Comparison of ENCODE assay signal across 1 cellular context in the genomic region with DNA sequence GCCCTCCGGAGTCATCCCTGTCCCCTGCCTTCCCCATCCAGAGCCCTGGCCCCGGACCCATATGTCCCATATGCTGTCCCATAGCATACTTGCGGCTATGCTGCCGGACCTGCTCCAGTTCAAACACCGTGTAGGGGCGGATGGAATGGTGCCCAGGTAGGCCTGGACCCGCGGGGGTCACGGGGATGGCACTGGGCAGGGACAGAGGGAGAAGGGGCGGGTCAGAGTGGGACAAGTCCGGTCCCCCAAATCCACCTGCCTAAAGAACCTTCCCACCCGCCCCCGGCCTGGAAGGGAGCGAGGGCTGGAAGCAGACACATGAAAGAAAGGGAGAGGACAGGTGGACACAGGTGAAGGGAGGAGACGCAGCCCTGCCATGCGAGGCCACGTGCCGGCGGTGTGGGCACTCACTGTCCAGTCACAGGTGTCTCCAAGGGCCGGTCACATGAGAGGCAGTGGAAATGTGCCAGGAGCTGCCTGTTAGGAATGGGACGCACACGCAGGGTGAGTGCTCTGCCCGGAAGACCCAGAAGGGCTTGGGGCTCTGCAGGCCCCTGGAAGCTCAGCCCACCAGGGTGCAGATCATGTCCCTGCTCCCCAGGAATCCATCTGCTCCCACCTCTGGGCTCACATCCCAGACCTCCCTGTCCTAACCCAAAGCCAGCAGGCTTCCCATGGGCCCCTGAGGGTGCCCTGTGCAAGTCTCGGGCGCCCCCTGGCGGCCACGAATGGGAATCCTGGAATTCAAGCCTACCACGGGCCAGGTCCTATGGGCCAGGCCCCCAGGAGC.
A peak's percentile ranks its signal among the peaks of the same experiment; 100 is the strongest.
TF ChIP-seq lines count a peak whose summit lies in the region.

No MANE protein-coding gene starts in this region.

TF ChIP-seq in HepG2, 621 proteins besides CTCF, POLR2A, EP300 and RAD21 (continued from another document and continues in another):
- TF ChIP-seq, protein P1, sequence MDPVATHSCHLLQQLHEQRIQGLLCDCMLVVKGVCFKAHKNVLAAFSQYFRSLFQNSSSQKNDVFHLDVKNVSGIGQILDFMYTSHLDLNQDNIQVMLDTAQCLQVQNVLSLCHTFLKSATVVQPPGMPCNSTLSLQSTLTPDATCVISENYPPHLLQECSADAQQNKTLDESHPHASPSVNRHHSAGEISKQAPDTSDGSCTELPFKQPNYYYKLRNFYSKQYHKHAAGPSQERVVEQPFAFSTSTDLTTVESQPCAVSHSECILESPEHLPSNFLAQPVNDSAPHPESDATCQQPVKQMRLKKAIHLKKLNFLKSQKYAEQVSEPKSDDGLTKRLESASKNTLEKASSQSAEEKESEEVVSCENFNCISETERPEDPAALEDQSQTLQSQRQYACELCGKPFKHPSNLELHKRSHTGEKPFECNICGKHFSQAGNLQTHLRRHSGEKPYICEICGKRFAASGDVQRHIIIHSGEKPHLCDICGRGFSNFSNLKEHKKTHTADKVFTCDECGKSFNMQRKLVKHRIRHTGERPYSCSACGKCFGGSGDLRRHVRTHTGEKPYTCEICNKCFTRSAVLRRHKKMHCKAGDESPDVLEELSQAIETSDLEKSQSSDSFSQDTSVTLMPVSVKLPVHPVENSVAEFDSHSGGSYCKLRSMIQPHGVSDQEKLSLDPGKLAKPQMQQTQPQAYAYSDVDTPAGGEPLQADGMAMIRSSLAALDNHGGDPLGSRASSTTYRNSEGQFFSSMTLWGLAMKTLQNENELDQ (CRISPR knock-in tag; IDR thresholded peaks at IDR 0.05; ENCODE audit: borderline replicate concordance): no peak
- no peak for TF ChIP-seq DR1 (CRISPR knock-in tag; IDR thresholded peaks at IDR 0.05)
- no peak for TF ChIP-seq GZF1 (CRISPR knock-in tag; IDR thresholded peaks at IDR 0.05)
- TF ChIP-seq MATR3 (CRISPR knock-in tag; IDR thresholded peaks at IDR 0.05): no peak
- no peak for TF ChIP-seq ZNF326 (CRISPR knock-in tag; IDR thresholded peaks at IDR 0.05; ENCODE audit: borderline replicate concordance)
- TF ChIP-seq POGZ (CRISPR knock-in tag; IDR thresholded peaks at IDR 0.05): no peak
- TF ChIP-seq ZNF468 (CRISPR knock-in tag; IDR thresholded peaks at IDR 0.05): no peak
- no peak for TF ChIP-seq ZMAT3 (CRISPR knock-in tag; conservative IDR thresholded peaks at IDR 0.05)
- TF ChIP-seq, protein P2, sequence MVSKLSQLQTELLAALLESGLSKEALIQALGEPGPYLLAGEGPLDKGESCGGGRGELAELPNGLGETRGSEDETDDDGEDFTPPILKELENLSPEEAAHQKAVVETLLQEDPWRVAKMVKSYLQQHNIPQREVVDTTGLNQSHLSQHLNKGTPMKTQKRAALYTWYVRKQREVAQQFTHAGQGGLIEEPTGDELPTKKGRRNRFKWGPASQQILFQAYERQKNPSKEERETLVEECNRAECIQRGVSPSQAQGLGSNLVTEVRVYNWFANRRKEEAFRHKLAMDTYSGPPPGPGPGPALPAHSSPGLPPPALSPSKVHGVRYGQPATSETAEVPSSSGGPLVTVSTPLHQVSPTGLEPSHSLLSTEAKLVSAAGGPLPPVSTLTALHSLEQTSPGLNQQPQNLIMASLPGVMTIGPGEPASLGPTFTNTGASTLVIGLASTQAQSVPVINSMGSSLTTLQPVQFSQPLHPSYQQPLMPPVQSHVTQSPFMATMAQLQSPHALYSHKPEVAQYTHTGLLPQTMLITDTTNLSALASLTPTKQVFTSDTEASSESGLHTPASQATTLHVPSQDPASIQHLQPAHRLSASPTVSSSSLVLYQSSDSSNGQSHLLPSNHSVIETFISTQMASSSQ (IDR thresholded peaks at IDR 0.05; ENCODE audit: low read depth): no peak
- TF ChIP-seq, protein P2 (CRISPR knock-in tag; IDR thresholded peaks at IDR 0.05; ENCODE audit: borderline replicate concordance): no peak
- no peak for TF ChIP-seq TBL1XR1 (IDR thresholded peaks at IDR 0.05; ENCODE audit: borderline replicate concordance, low read length, partially characterized antibody)
- no peak for TF ChIP-seq ADNP (CRISPR knock-in tag; IDR thresholded peaks at IDR 0.05)
- no peak for TF ChIP-seq PHB2 (IDR thresholded peaks at IDR 0.05; ENCODE audit: partially characterized antibody)
- no peak for TF ChIP-seq NRL (CRISPR knock-in tag; IDR thresholded peaks at IDR 0.05; ENCODE audit: borderline replicate concordance)
- no peak for TF ChIP-seq MTF1 (CRISPR knock-in tag; IDR thresholded peaks at IDR 0.05)
- TF ChIP-seq ZNF451 (CRISPR knock-in tag; IDR thresholded peaks at IDR 0.05): no peak
- TF ChIP-seq, protein P3, sequence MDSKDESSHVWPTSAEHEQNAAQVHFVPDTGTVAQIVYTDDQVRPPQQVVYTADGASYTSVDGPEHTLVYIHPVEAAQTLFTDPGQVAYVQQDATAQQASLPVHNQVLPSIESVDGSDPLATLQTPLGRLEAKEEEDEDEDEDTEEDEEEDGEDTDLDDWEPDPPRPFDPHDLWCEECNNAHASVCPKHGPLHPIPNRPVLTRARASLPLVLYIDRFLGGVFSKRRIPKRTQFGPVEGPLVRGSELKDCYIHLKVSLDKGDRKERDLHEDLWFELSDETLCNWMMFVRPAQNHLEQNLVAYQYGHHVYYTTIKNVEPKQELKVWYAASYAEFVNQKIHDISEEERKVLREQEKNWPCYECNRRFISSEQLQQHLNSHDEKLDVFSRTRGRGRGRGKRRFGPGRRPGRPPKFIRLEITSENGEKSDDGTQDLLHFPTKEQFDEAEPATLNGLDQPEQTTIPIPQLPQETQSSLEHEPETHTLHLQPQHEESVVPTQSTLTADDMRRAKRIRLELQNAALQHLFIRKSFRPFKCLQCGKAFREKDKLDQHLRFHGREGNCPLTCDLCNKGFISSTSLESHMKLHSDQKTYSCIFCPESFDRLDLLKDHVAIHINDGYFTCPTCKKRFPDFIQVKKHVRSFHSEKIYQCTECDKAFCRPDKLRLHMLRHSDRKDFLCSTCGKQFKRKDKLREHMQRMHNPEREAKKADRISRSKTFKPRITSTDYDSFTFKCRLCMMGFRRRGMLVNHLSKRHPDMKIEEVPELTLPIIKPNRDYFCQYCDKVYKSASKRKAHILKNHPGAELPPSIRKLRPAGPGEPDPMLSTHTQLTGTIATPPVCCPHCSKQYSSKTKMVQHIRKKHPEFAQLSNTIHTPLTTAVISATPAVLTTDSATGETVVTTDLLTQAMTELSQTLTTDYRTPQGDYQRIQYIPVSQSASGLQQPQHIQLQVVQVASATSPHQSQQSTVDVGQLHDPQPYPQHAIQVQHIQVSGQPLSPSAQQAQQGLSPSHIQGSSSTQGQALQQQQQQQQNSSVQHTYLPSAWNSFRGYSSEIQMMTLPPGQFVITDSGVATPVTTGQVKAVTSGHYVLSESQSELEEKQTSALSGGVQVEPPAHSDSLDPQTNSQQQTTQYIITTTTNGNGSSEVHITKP (CRISPR knock-in tag; IDR thresholded peaks at IDR 0.05; ENCODE audit: low read depth): no peak
- no peak for TF ChIP-seq GTF2F1 (IDR thresholded peaks at IDR 0.05; ENCODE audit: low read length)
- no peak for TF ChIP-seq ZNF18 (CRISPR knock-in tag; IDR thresholded peaks at IDR 0.05; ENCODE audit: insufficient replicate concordance)
- TF ChIP-seq, protein P4, sequence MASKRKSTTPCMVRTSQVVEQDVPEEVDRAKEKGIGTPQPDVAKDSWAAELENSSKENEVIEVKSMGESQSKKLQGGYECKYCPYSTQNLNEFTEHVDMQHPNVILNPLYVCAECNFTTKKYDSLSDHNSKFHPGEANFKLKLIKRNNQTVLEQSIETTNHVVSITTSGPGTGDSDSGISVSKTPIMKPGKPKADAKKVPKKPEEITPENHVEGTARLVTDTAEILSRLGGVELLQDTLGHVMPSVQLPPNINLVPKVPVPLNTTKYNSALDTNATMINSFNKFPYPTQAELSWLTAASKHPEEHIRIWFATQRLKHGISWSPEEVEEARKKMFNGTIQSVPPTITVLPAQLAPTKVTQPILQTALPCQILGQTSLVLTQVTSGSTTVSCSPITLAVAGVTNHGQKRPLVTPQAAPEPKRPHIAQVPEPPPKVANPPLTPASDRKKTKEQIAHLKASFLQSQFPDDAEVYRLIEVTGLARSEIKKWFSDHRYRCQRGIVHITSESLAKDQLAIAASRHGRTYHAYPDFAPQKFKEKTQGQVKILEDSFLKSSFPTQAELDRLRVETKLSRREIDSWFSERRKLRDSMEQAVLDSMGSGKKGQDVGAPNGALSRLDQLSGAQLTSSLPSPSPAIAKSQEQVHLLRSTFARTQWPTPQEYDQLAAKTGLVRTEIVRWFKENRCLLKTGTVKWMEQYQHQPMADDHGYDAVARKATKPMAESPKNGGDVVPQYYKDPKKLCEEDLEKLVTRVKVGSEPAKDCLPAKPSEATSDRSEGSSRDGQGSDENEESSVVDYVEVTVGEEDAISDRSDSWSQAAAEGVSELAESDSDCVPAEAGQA (IDR thresholded peaks at IDR 0.05; ENCODE audit: low read depth): no peak
- TF ChIP-seq, protein P4 (CRISPR knock-in tag; IDR thresholded peaks at IDR 0.05; ENCODE audit: borderline replicate concordance): no peak
- no peak for TF ChIP-seq ZNF546 (CRISPR knock-in tag; conservative IDR thresholded peaks at IDR 0.05)
- TF ChIP-seq, protein P5, sequence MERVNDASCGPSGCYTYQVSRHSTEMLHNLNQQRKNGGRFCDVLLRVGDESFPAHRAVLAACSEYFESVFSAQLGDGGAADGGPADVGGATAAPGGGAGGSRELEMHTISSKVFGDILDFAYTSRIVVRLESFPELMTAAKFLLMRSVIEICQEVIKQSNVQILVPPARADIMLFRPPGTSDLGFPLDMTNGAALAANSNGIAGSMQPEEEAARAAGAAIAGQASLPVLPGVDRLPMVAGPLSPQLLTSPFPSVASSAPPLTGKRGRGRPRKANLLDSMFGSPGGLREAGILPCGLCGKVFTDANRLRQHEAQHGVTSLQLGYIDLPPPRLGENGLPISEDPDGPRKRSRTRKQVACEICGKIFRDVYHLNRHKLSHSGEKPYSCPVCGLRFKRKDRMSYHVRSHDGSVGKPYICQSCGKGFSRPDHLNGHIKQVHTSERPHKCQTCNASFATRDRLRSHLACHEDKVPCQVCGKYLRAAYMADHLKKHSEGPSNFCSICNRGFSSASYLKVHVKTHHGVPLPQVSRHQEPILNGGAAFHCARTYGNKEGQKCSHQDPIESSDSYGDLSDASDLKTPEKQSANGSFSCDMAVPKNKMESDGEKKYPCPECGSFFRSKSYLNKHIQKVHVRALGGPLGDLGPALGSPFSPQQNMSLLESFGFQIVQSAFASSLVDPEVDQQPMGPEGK (CRISPR knock-in tag; IDR thresholded peaks at IDR 0.05): 0 out of 2 replicates have a peak, but pooled peaks have one; percentile 42
- TF ChIP-seq ZNF564 (CRISPR knock-in tag; IDR thresholded peaks at IDR 0.05): no peak
- TF ChIP-seq FOXK2 (IDR thresholded peaks at IDR 0.05): no peak
- no peak for TF ChIP-seq CBX5 (CRISPR knock-in tag; IDR thresholded peaks at IDR 0.05; ENCODE audit: borderline replicate concordance)
- no peak for TF ChIP-seq PAXIP1 (CRISPR knock-in tag; conservative IDR thresholded peaks at IDR 0.05)
- no peak for TF ChIP-seq CREM (IDR thresholded peaks at IDR 0.05)
- TF ChIP-seq CREM (CRISPR knock-in tag; IDR thresholded peaks at IDR 0.05): no peak
